In the genomic region with DNA sequence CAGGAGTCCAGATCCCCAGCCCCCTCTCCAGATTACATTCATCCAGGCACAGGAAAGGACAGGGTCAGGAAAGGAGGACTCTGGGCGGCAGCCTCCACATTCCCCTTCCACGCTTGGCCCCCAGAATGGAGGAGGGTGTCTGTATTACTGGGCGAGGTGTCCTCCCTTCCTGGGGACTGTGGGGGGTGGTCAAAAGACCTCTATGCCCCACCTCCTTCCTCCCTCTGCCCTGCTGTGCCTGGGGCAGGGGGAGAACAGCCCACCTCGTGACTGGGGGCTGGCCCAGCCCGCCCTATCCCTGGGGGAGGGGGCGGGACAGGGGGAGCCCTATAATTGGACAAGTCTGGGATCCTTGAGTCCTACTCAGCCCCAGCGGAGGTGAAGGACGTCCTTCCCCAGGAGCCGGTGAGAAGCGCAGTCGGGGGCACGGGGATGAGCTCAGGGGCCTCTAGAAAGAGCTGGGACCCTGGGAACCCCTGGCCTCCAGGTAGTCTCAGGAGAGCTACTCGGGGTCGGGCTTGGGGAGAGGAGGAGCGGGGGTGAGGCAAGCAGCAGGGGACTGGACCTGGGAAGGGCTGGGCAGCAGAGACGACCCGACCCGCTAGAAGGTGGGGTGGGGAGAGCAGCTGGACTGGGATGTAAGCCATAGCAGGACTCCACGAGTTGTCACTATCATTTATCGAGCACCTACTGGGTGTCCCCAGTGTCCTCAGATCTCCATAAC, we compare ENCODE assay signal across 8 cellular contexts. TPM values are rescaled to one million over a fixed set of nuclear protein-coding genes. Genes with fewer than 3 reads are reported as not detected.
DNase-seq lines count a peak whose midpoint lies in the region; ATAC-seq and TF ChIP-seq lines count a peak whose summit lies in the region.

A gene (plus strand): TSS at position 360 of the 724 bp plus-strand sequence. CDS start 829 bp downstream, outside the sequence.

- peaks cover 22% of the 10 kb centered on the region for H3K4me1 Mint-ChIP-seq in GM23338
- peaks cover 8% of the 10 kb centered on the region for H3K4me1 Mint-ChIP-seq in activated T-helper 1 cell treated with anti-CD3 and anti-CD28 coated beads, Interleukin-12 subunit alpha, Interleukin-12 subunit beta, Interleukin-2, Interleukin-4 antibody, amounts not matched to agents 30 ng/mL and 10 ng/mL and 1 ng/mL, durations not matched to agents 14 hours and 24 hours and 36 hours (ENCODE audit: low read depth)
- peaks cover 6% of the 10 kb centered on the region for H3K4me1 Mint-ChIP-seq in activated CD4-positive, alpha-beta memory T cell treated with anti-CD3 and anti-CD28 coated beads for 36 hours (ENCODE audit: low read depth)

- H3K27ac ChIP-seq in GM23338 (ENCODE audit: low read depth) (peak within 1 kb of the TSS; percentile 99), heart right ventricle (peak within 1 kb of the TSS in 2 of 10 donors; percentile 32 to 47), psoas muscle (no peak within 1 kb of the TSS)

- POLR2A ChIA-PET in activated CD4-positive, alpha-beta memory T cell treated with anti-CD3 and anti-CD28 coated beads for 36 hours (lab: Charles Lee) = interaction anchor here (1.0 to 1.7 kb wide), 3 partner anchors 9 to 50 kb away, joined by 3 to 5 read pairs (median 3); a partner anchor contains a TSS

- H3K4me1 ChIP-seq in GM23338 (ENCODE audit: insufficient read depth) = peaks cover 17% of the 10 kb centered on the region
- peaks cover 0 to 25% (median 6%) of the 10 kb centered on the region in 9 donors for H3K4me1 ChIP-seq in heart right ventricle
- no peaks in the 10 kb centered on the region for H3K4me1 ChIP-seq in psoas muscle

- no peaks in the 10 kb centered on the region; the same call in 1 of the 2 replicates for H4K20me1 ChIP-seq in GM23338 (replicated peaks; ENCODE audit: insufficient read depth)

- peak within 1 kb of the TSS; percentile 38; the same call in 1 of the 2 replicates for H2AFZ ChIP-seq in GM23338

- intact Hi-C loops in activated T-helper 1 cell treated with anti-CD3 and anti-CD28 coated beads, Interleukin-12 subunit alpha, Interleukin-12 subunit beta, Interleukin-2, Interleukin-4 antibody, amounts not matched to agents 30 ng/mL and 10 ng/mL and 1 ng/mL, durations not matched to agents 14 hours and 24 hours and 36 hours (cut with micrococcal nuclease) = loop anchor here (2.0 kb wide), 1 partner anchor 21 kb away; no protein-coding TSS in a partner anchor
- intact Hi-C loops in heart right ventricle (cut with DNase I) = loop anchor here in 5 of 10 donors (2.0 to 10.0 kb wide), 4 partner anchors 42 to 429 kb away; a partner anchor contains a TSS
- intact Hi-C loops in psoas muscle (cut with DNase I) = loop anchor here (5.0 to 10.0 kb wide), 2 partner anchors 149 to 152 kb away; no protein-coding TSS in a partner anchor
- intact Hi-C loops in activated CD4-positive, alpha-beta memory T cell treated with anti-CD3 and anti-CD28 coated beads for 36 hours (cut with micrococcal nuclease) = no loop called here

- peaks cover 2% of the 10 kb centered on the region; the same call in 1 of the 3 replicates for H3K9me3 Mint-ChIP-seq in GM23338
- H3K9me3 Mint-ChIP-seq in activated T-helper 1 cell treated with anti-CD3 and anti-CD28 coated beads, Interleukin-12 subunit alpha, Interleukin-12 subunit beta, Interleukin-2, Interleukin-4 antibody, amounts not matched to agents 30 ng/mL and 10 ng/mL and 1 ng/mL, durations not matched to agents 14 hours and 24 hours and 36 hours = no peaks in the 10 kb centered on the region
- no peaks in the 10 kb centered on the region for H3K9me3 Mint-ChIP-seq in activated CD4-positive, alpha-beta memory T cell treated with anti-CD3 and anti-CD28 coated beads for 36 hours

- peaks cover 38% of the 10 kb centered on the region for H3K27me3 Mint-ChIP-seq in GM23338 (ENCODE audit: insufficient read depth, low read depth, poor library complexity)
- H3K27me3 Mint-ChIP-seq in activated T-helper 1 cell treated with anti-CD3 and anti-CD28 coated beads, Interleukin-12 subunit alpha, Interleukin-12 subunit beta, Interleukin-2, Interleukin-4 antibody, amounts not matched to agents 30 ng/mL and 10 ng/mL and 1 ng/mL, durations not matched to agents 14 hours and 24 hours and 36 hours (ENCODE audit: insufficient read depth) = peaks cover 16% of the 10 kb centered on the region
- peaks cover 18% of the 10 kb centered on the region for H3K27me3 Mint-ChIP-seq in activated CD4-positive, alpha-beta memory T cell treated with anti-CD3 and anti-CD28 coated beads for 36 hours

- H3K4me2 ChIP-seq in GM23338 = peak within 1 kb of the TSS; percentile 92

- H3K9me3 ChIP-seq in heart right ventricle (no peaks in the 10 kb centered on the region), psoas muscle (no peaks in the 10 kb centered on the region)

- TF ChIP-seq CTCF in GM23338 (conservative IDR thresholded peaks at IDR 0.05; ENCODE audit: low read depth in 2 of 2) (no peak), heart right ventricle (IDR thresholded peaks at IDR 0.05) (no peak), psoas muscle (IDR thresholded peaks at IDR 0.05) (no peak)

- H3K79me2 ChIP-seq in GM23338 (replicated peaks; ENCODE audit: insufficient read depth) = peaks cover 17% of the 10 kb centered on the region

- peak; percentile 60 for ATAC-seq in GM23338
- ATAC-seq in heart right ventricle = peak in 5 of 8 donors; percentile 10 to 36 (median 14)
- ATAC-seq in psoas muscle = peak in 1 of 4 donors; percentile 18

- peak within 1 kb of the TSS; percentile 97 for H3K4me3 Mint-ChIP-seq in GM23338
- H3K4me3 Mint-ChIP-seq in activated T-helper 1 cell treated with anti-CD3 and anti-CD28 coated beads, Interleukin-12 subunit alpha, Interleukin-12 subunit beta, Interleukin-2, Interleukin-4 antibody, amounts not matched to agents 30 ng/mL and 10 ng/mL and 1 ng/mL, durations not matched to agents 14 hours and 24 hours and 36 hours = peak within 1 kb of the TSS; percentile 47
- H3K4me3 Mint-ChIP-seq in activated CD4-positive, alpha-beta memory T cell treated with anti-CD3 and anti-CD28 coated beads for 36 hours = no peak within 1 kb of the TSS

- H3K9me2 ChIP-seq in GM23338 (ENCODE audit: insufficient read depth) = no peaks in the 10 kb centered on the region

- H3K27me3 ChIP-seq in GM23338 (ENCODE audit: insufficient read depth) = no peaks in the 10 kb centered on the region
- H3K27me3 ChIP-seq in heart right ventricle = peaks cover 0 to 36% (median 23%) of the 10 kb centered on the region in 7 donors
- peaks cover 0 to 32% (median 18%) of the 10 kb centered on the region in 3 donors for H3K27me3 ChIP-seq in psoas muscle (ENCODE audit: insufficient read depth in 3 of 3, low read length in 2 of 3)

- H3K4me3 ChIP-seq in GM23338 = peak within 1 kb of the TSS; percentile 95
- peak within 1 kb of the TSS in 7 of 10 donors; percentile 2 to 45 (median 34) for H3K4me3 ChIP-seq in heart right ventricle
- peak within 1 kb of the TSS; percentile 18 for H3K4me3 ChIP-seq in psoas muscle

- peaks cover 58% of the 10 kb centered on the region for H3F3A ChIP-seq in GM23338 (replicated peaks; ENCODE audit: low read depth)

- H3K36me3 Mint-ChIP-seq in GM23338 (ENCODE audit: low read depth) = peaks cover 63% of the 10 kb centered on the region
- H3K36me3 Mint-ChIP-seq in activated T-helper 1 cell treated with anti-CD3 and anti-CD28 coated beads, Interleukin-12 subunit alpha, Interleukin-12 subunit beta, Interleukin-2, Interleukin-4 antibody, amounts not matched to agents 30 ng/mL and 10 ng/mL and 1 ng/mL, durations not matched to agents 14 hours and 24 hours and 36 hours (ENCODE audit: low read depth) = peaks cover 12% of the 10 kb centered on the region
- peaks cover 13% of the 10 kb centered on the region for H3K36me3 Mint-ChIP-seq in activated CD4-positive, alpha-beta memory T cell treated with anti-CD3 and anti-CD28 coated beads for 36 hours

- DNase-seq in GM23338 (ENCODE audit: low spot score) = peak; percentile 91
- DNase-seq in activated T-helper 1 cell treated with anti-CD3 and anti-CD28 coated beads, Interleukin-12 subunit alpha, Interleukin-12 subunit beta, Interleukin-2, Interleukin-4 antibody, amounts not matched to agents 30 ng/mL and 10 ng/mL and 1 ng/mL, durations not matched to agents 14 hours and 24 hours and 36 hours (ENCODE audit: low spot score) = no peak
- DNase-seq in heart right ventricle = no peak
- DNase-seq in psoas muscle = no peak
- no peak for DNase-seq in SK-N-DZ (ENCODE audit: low spot score)
- no peak for DNase-seq in NCI-H510A treated with DMSO at 0.1 percent for 48 hours (lab: John Stamatoyannopoulos, UW)
- no peak for DNase-seq in activated CD4-positive, alpha-beta memory T cell treated with anti-CD3 and anti-CD28 coated beads for 36 hours
- no peak for DNase-seq in NCI-H748 treated with DMSO at 0.1 percent for 48 hours (lab: John Stamatoyannopoulos, UW)

- CTCF ChIA-PET in activated CD4-positive, alpha-beta memory T cell treated with anti-CD3 and anti-CD28 coated beads for 36 hours (lab: Charles Lee) = interaction anchor here (0.9 to 4.6 kb wide), 6 partner anchors 10 to 154 kb away, joined by 3 to 23 read pairs (median 9); a partner anchor contains a TSS

- peak within 1 kb of the TSS; percentile 98 for H3K27ac Mint-ChIP-seq in GM23338
- H3K27ac Mint-ChIP-seq in activated T-helper 1 cell treated with anti-CD3 and anti-CD28 coated beads, Interleukin-12 subunit alpha, Interleukin-12 subunit beta, Interleukin-2, Interleukin-4 antibody, amounts not matched to agents 30 ng/mL and 10 ng/mL and 1 ng/mL, durations not matched to agents 14 hours and 24 hours and 36 hours = no peak within 1 kb of the TSS
- no peak within 1 kb of the TSS for H3K27ac Mint-ChIP-seq in activated CD4-positive, alpha-beta memory T cell treated with anti-CD3 and anti-CD28 coated beads for 36 hours

- WGBS in heart right ventricle, 2 donors = 2% methylated on average over 20 of the region's 20 CpGs
- 1% methylated on average over 18 to 20 of the region's 20 CpGs for WGBS in psoas muscle, 3 donors

- H3K36me3 ChIP-seq in GM23338 (ENCODE audit: insufficient read depth) (peaks cover 30% of the 10 kb centered on the region), heart right ventricle (peaks cover 0 to 28% (median 20%) of the 10 kb centered on the region in 9 donors), psoas muscle (ENCODE audit: insufficient read depth in 1 of 2, low read depth in 1 of 2) (peaks cover 0 to 26% of the 10 kb centered on the region in 2 donors)

RNA-seq across cellular contexts. Expression of the gene that starts here (rescaled TPM):
- total RNA-seq in GM23338 (2014; rRNA removed; shearing (Covaris generic)) = 1,391 and 1,438 TPM in 2 replicates
- polyA plus RNA-seq in GM23338 (2016; fragmentation: Nextera tagmentation; extraction: Ambion mirVana) (1,133 and 1,232 TPM in 2 replicates), heart right ventricle (10 to 100 TPM; 63.6 to 77.8 TPM), psoas muscle (10 to 100 TPM in 1 of 3 donors, 1 to 10 TPM in 2; 4.9 to 17.8 (median 6.8) TPM)
- 0.41 and 0.42 TPM in 2 replicates for total RNA-seq in activated T-helper 1 cell treated with anti-CD3 and anti-CD28 coated beads, Interleukin-12 subunit alpha, Interleukin-12 subunit beta, Interleukin-2, Interleukin-4 antibody, amounts not matched to agents 30 ng/mL and 10 ng/mL and 1 ng/mL, durations not matched to agents 14 hours and 24 hours and 36 hours
- total RNA-seq in heart right ventricle (10 to 100 TPM in 9 of 10 donors, 1 to 10 TPM in 1; 6.0 to 29.5 (median 20.6) TPM), psoas muscle (10 to 100 TPM in 3 of 4 donors, 1 to 10 TPM in 1; 7.1 to 19.0 (median 11.9) TPM)
- 11.4 and 15.3 TPM in 2 replicates for polyA plus RNA-seq in SK-N-DZ (2014; cell fraction: cytosol; rRNA removed)
- 14.9 and 17.0 TPM in 2 replicates for polyA plus RNA-seq in SK-N-DZ (2014; cell fraction: nucleus; rRNA removed)
- total RNA-seq in activated CD4-positive, alpha-beta memory T cell treated with anti-CD3 and anti-CD28 coated beads for 36 hours = under 1 TPM; 0.44 to 0.48 TPM

Comparison
In these comparisons a context has a peak if more than half of its experiments do, and no peak if none do; other contexts are left out.
1. RNA of the gene that starts here (total RNA-seq): 1,391 to 1,438 TPM in GM23338; 6.0 to 29.5 TPM in heart right ventricle, 7.1 to 19.0 TPM in psoas muscle, 0.44 to 0.48 TPM in activated CD4-positive, alpha-beta memory T cell treated with anti-CD3 and anti-CD28 coated beads for 36 hours and 0.41 to 0.42 TPM in activated T-helper 1 cell treated with anti-CD3 and anti-CD28 coated beads, Interleukin-12 subunit alpha, Interleukin-12 subunit beta, Interleukin-2, Interleukin-4 antibody, amounts not matched to agents 30 ng/mL and 10 ng/mL and 1 ng/mL, durations not matched to agents 14 hours and 24 hours and 36 hours; every median in the first group is over 10 times any median in the second.
2. RNA of the gene that starts here (polyA plus RNA-seq): 1,133 to 1,232 TPM in GM23338; 63.6 to 77.8 TPM in heart right ventricle and 4.9 to 17.8 TPM in psoas muscle; every median in the first group is over 10 times any median in the second.
3. H3K4me3 ChIP-seq: peak in every context shown above with its lines; median percentile 95 in GM23338; 34 in heart right ventricle; 18 in psoas muscle.